Comparison of ENCODE assay signal across 18 cellular contexts in the genomic region with DNA sequence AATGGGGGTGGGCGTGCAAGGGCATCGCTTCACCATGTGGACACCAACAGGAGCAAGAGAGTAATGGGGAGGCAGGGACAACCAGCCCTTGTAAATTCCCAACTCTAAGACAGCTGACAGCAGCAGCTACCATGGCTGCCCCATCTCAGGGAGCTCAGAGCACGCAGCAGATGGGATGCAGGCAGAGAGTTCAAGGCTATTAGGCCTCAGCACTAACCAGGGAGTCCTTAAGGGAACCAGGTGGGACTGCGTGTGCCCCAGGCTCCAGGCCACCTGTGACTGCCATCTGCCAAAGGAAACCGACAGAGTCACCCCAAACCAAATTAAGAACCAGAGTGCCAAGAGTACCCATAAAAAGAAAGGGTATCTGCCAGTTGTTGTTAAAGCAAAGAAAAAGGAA. TPM values are rescaled to one million over a fixed set of nuclear protein-coding genes. Genes with fewer than 3 reads are reported as not detected.
DNase-seq lines count a peak whose midpoint lies in the region; FAIRE-seq and TF ChIP-seq lines count a peak whose summit lies in the region.
"Had no signal": no experiment of that assay in that cellular context is flagged by ENCODE, and none has a peak within 500 bp of the region (broad histone marks: within the 10 kb centered on the region; RNA-seq: fewer than 3 reads in every experiment).

No MANE protein-coding gene starts in this region.

- no peak overlapping the region for H2BK5ac ChIP-seq in neuronal stem cell (ENCODE audit: low read length)

- no peak overlapping the region for H3K9ac ChIP-seq in neuronal stem cell (ENCODE audit: low read depth, low read length, poor library complexity)

- no peak overlapping the region for H2BK12ac ChIP-seq in neuronal stem cell (ENCODE audit: low read length)

- no CpG with 5 or more reads among the region's 5 CpGs for WGBS in neuronal stem cell (ENCODE audit: extremely low coverage in 2 of 2, insufficient read length in 2 of 2, insufficient replicate concordance in 1 of 2), 2 donors

- no peak overlapping the region for H2BK15ac ChIP-seq in neuronal stem cell (ENCODE audit: low read length)

- no peak overlapping the region for H2BK120ac ChIP-seq in neuronal stem cell (ENCODE audit: low read depth, low read length)

- H3K79me1 ChIP-seq in neuronal stem cell (ENCODE audit: low read depth, low read length) = no peaks in the 10 kb centered on the region

- no peak overlapping the region for H3K4me3 ChIP-seq in neuronal stem cell (ENCODE audit: low read length in 2 of 2)
- no peak overlapping the region for H3K4me3 ChIP-seq in H7 (ENCODE audit: insufficient read depth, low read depth, low read length)
- H3K4me3 ChIP-seq: heart left ventricle, psoas muscle, SJSA1 had no signal

- peak; percentile 74 for FAIRE-seq in GM12892 (lab: Jason Lieb, UNC)
- FAIRE-seq in urothelium cell line (lab: Jason Lieb, UNC) = no peak
- FAIRE-seq: HTR-8/SVneo, RCC 7860 had no signal

- intact Hi-C loops in activated CD4-positive, alpha-beta memory T cell treated with anti-CD3 and anti-CD28 coated beads for 36 hours (cut with micrococcal nuclease) = no loop called here

- H3K27me3 ChIP-seq in neuronal stem cell (ENCODE audit: control insufficient read depth in 3 of 3, insufficient read depth in 3 of 3, low read depth in 1 of 3, low read length in 3 of 3) (no peaks in the 10 kb centered on the region), H7 (ENCODE audit: control insufficient read depth, insufficient read depth, low read length) (no peaks in the 10 kb centered on the region; the same call in 1 of the 2 replicates)
- H3K27me3 ChIP-seq: SJSA1 had no signal

- no peak overlapping the region for H3K4ac ChIP-seq in neuronal stem cell (ENCODE audit: low read length)

- H3K4me1 Mint-ChIP-seq in activated CD4-positive, alpha-beta memory T cell treated with anti-CD3 and anti-CD28 coated beads for 36 hours (ENCODE audit: low read depth) = peaks cover 4% of the 10 kb centered on the region

- H3K4me3 Mint-ChIP-seq in activated CD4-positive, alpha-beta memory T cell treated with anti-CD3 and anti-CD28 coated beads for 36 hours = no peak overlapping the region
- H3K4me3 Mint-ChIP-seq: activated naive CD8-positive, alpha-beta T cell; T-helper 1 cell treated with Interleukin-12 subunit alpha and Interleukin-12 subunit beta and Interleukin-4 antibody, amounts not matched to agents 30 μg/mL and 1 μg/mL, for 36 hours; type B pancreatic cell had no signal

- H3K36me3 ChIP-seq in neuronal stem cell (replicated peaks in 1 of 2; ENCODE audit: control insufficient read depth in 2 of 2, insufficient read depth in 2 of 2, low read length in 2 of 2) (no peaks in the 10 kb centered on the region), H7 (replicated peaks; ENCODE audit: control insufficient read depth, insufficient read depth, low read length) (no peaks in the 10 kb centered on the region)
- H3K36me3 ChIP-seq: heart left ventricle, SJSA1 had no signal

- no peak for TF ChIP-seq POLR2A in GM12892 (IDR thresholded peaks at IDR 0.05; ENCODE audit: low read depth, low read length)
- 0 out of 2 replicates have a peak, but pooled peaks have one; percentile 27 for TF ChIP-seq POLR2A in Raji (IDR thresholded peaks at IDR 0.05; ENCODE audit: insufficient read depth, low read depth, low read length)

- no peak overlapping the region for H4K91ac ChIP-seq in neuronal stem cell (ENCODE audit: low read depth, low read length, poor library complexity)

- CTCF ChIA-PET in activated CD4-positive, alpha-beta memory T cell treated with anti-CD3 and anti-CD28 coated beads for 36 hours (lab: Charles Lee) = interaction anchor here (0.6 to 4.1 kb wide), 10 partner anchors 15 to 293 kb away, joined by 3 to 29 read pairs (median 4); no protein-coding TSS in a partner anchor

- no peak overlapping the region for H3K4me2 ChIP-seq in neuronal stem cell (ENCODE audit: insufficient read depth, low read length, poor library complexity, severe bottlenecking)

- no peak overlapping the region for H2AFZ ChIP-seq in neuronal stem cell (ENCODE audit: low read length)

- H3K36me3 Mint-ChIP-seq in activated CD4-positive, alpha-beta memory T cell treated with anti-CD3 and anti-CD28 coated beads for 36 hours = no peaks in the 10 kb centered on the region
- H3K36me3 Mint-ChIP-seq: activated naive CD8-positive, alpha-beta T cell; CD4-positive, alpha-beta memory T cell; type B pancreatic cell had no signal

- no peak overlapping the region for H3K27ac ChIP-seq in neuronal stem cell (replicated peaks; ENCODE audit: low read length)
- H3K27ac ChIP-seq: epithelial cell of prostate, heart left ventricle, psoas muscle, SJSA1 had no signal

- no peaks in the 10 kb centered on the region for H3K9me3 ChIP-seq in neuronal stem cell (replicated peaks in 1 of 2; ENCODE audit: control insufficient read depth in 2 of 2, insufficient read depth in 1 of 2, low read depth in 1 of 2, low read length in 2 of 2)
- H3K9me3 ChIP-seq: heart left ventricle, psoas muscle, SJSA1 had no signal

- peaks cover 0 to 5% of the 10 kb centered on the region in 2 donors for H3K4me1 ChIP-seq in neuronal stem cell (ENCODE audit: control insufficient read depth in 2 of 2, insufficient read depth in 1 of 2, low read depth in 1 of 2, low read length in 2 of 2)
- H3K4me1 ChIP-seq: psoas muscle had no signal

- H3K9me3 Mint-ChIP-seq in activated CD4-positive, alpha-beta memory T cell treated with anti-CD3 and anti-CD28 coated beads for 36 hours = no peaks in the 10 kb centered on the region
- H3K9me3 Mint-ChIP-seq: CD4-positive, alpha-beta memory T cell; T-helper 1 cell treated with Interleukin-12 subunit alpha and Interleukin-12 subunit beta and Interleukin-4 antibody, amounts not matched to agents 30 μg/mL and 1 μg/mL, for 36 hours; type B pancreatic cell had no signal

- POLR2A ChIA-PET in activated CD4-positive, alpha-beta memory T cell treated with anti-CD3 and anti-CD28 coated beads for 36 hours (lab: Charles Lee) = no interaction called here

- no peak overlapping the region for H3K27ac Mint-ChIP-seq in activated CD4-positive, alpha-beta memory T cell treated with anti-CD3 and anti-CD28 coated beads for 36 hours
- H3K27ac Mint-ChIP-seq: activated naive CD8-positive, alpha-beta T cell; CD4-positive, alpha-beta memory T cell; T-helper 1 cell treated with Interleukin-12 subunit alpha and Interleukin-12 subunit beta and Interleukin-4 antibody, amounts not matched to agents 30 μg/mL and 1 μg/mL, for 36 hours; type B pancreatic cell had no signal

- H3K18ac ChIP-seq in neuronal stem cell (ENCODE audit: low read length) = peak overlapping the region; percentile 11

- H2AK5ac ChIP-seq in neuronal stem cell (ENCODE audit: low read depth, low read length) = no peak overlapping the region

- DNase-seq in GM12892 (ENCODE audit: insufficient read length) (no peak), NCI-H2171 (lab: John Stamatoyannopoulos, UW) (peak; percentile 89), neuronal stem cell (ENCODE audit: low spot score) (no peak), H7 (no peak), NCI-H1417 (lab: John Stamatoyannopoulos, UW) (no peak), urothelium cell line (ENCODE audit: low spot score) (no peak)
- DNase-seq in activated CD4-positive, alpha-beta memory T cell treated with anti-CD3 and anti-CD28 coated beads for 36 hours = no peak
- DNase-seq: psoas muscle had no signal

- no peak overlapping the region for H4K8ac ChIP-seq in neuronal stem cell (ENCODE audit: low read depth, low read length)

- H3K23ac ChIP-seq in neuronal stem cell (ENCODE audit: low read depth, low read length, poor library complexity) = no peak overlapping the region

- H3K27me3 Mint-ChIP-seq in activated CD4-positive, alpha-beta memory T cell treated with anti-CD3 and anti-CD28 coated beads for 36 hours = no peaks in the 10 kb centered on the region
- H3K27me3 Mint-ChIP-seq: activated naive CD8-positive, alpha-beta T cell had no signal

- H3K14ac ChIP-seq in neuronal stem cell (ENCODE audit: low read length) = no peak overlapping the region

RNA-seq across cellular contexts. Expression of gene PRDM2, which starts 33.7 kb away (rescaled TPM):
- 34.2 TPM for polyA plus RNA-seq in GM12892 (2012; ENCODE audit: missing spikeins)
- 27.5 TPM for polyA plus RNA-seq in neuronal stem cell (2013, experiment 1 of 2)
- polyA plus RNA-seq in neuronal stem cell (2013, experiment 2 of 2) = 26.8 TPM
- 8.6 and 15.2 TPM in 2 replicates for total RNA-seq in H7 (2014; rRNA removed; shearing (Covaris generic))
- total RNA-seq in activated CD4-positive, alpha-beta memory T cell treated with anti-CD3 and anti-CD28 coated beads for 36 hours = 10 to 100 TPM; 41.7 to 44.6 TPM
